In the genomic region with DNA sequence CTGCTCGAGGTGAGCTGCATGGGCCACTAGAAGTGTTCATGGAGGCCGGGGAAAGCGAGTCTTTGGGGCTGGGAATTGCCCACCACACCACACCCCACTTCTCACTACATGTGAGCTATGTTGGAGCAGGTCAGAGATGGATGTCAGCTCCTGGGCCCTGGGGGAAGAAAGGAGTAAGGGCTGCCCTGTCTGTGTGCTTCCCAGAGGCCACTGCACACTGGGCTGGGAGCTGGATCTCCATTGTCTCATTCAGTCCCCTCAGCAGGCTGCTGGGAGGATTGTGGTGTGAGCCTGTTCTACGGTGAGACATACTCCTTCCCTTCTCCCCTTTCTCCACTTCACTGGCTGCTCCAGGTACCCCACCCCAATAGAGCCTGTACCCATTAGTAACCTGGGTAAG, we compare ENCODE assay signal across 1 cellular context.
TF ChIP-seq lines count a peak whose summit lies in the region.

No MANE protein-coding gene starts in this region.

TF ChIP-seq in K562, 482 proteins besides CTCF, POLR2A, EP300 and RAD21:
- TF ChIP-seq NONO (IDR thresholded peaks at IDR 0.05; ENCODE audit: low read depth in 2 of 2, low read length in 1 of 2) (no peak), GATA2 (CRISPR knock-in tag; IDR thresholded peaks at IDR 0.05) (no peak), TAF15 (IDR thresholded peaks at IDR 0.05; ENCODE audit: low read depth, low read length) (no peak), SPI1 (IDR thresholded peaks at IDR 0.05; ENCODE audit: borderline replicate concordance, low read depth, low read length) (no peak), RAD51 (IDR thresholded peaks at IDR 0.05; ENCODE audit: borderline replicate concordance, low read depth) (no peak), NR3C1 (CRISPR knock-in tag; IDR thresholded peaks at IDR 0.05) (no peak)
- TF ChIP-seq, protein P1, sequence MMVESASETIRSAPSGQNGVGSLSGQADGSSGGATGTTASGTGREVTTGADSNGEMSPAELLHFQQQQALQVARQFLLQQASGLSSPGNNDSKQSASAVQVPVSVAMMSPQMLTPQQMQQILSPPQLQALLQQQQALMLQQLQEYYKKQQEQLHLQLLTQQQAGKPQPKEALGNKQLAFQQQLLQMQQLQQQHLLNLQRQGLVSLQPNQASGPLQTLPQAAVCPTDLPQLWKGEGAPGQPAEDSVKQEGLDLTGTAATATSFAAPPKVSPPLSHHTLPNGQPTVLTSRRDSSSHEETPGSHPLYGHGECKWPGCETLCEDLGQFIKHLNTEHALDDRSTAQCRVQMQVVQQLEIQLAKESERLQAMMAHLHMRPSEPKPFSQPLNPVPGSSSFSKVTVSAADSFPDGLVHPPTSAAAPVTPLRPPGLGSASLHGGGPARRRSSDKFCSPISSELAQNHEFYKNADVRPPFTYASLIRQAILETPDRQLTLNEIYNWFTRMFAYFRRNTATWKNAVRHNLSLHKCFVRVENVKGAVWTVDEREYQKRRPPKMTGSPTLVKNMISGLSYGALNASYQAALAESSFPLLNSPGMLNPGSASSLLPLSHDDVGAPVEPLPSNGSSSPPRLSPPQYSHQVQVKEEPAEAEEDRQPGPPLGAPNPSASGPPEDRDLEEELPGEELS (CRISPR knock-in tag; IDR thresholded peaks at IDR 0.05; ENCODE audit: borderline replicate concordance) = no peak
- TF ChIP-seq, protein P2, sequence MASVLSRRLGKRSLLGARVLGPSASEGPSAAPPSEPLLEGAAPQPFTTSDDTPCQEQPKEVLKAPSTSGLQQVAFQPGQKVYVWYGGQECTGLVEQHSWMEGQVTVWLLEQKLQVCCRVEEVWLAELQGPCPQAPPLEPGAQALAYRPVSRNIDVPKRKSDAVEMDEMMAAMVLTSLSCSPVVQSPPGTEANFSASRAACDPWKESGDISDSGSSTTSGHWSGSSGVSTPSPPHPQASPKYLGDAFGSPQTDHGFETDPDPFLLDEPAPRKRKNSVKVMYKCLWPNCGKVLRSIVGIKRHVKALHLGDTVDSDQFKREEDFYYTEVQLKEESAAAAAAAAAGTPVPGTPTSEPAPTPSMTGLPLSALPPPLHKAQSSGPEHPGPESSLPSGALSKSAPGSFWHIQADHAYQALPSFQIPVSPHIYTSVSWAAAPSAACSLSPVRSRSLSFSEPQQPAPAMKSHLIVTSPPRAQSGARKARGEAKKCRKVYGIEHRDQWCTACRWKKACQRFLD (CRISPR knock-in tag; IDR thresholded peaks at IDR 0.05) = no peak
